7 cellular contexts compared by ENCODE assay signal in genomic region chr14:22830329-22831010, GRCh38. TPM values are rescaled to one million over a fixed set of nuclear protein-coding genes. Genes with fewer than 3 reads are reported as not detected.
DNase-seq lines count a peak whose midpoint lies in the region; ATAC-seq lines count a peak whose summit lies in the region.

No MANE protein-coding gene starts in this region.

- peak overlapping the region; percentile 97 for H3K4me3 ChIP-seq in iPS-18a (ENCODE audit: low read length)
- H3K4me3 ChIP-seq in subcutaneous abdominal adipose tissue (ENCODE audit: low read depth in 1 of 5, low read length in 5 of 5), result peak overlapping the region; percentile 82 to 96 (median 91)

- H3K4me3 Mint-ChIP-seq in activated CD4-positive, alpha-beta memory T cell treated with anti-CD3 and anti-CD28 coated beads, Interleukin-2, amount 10 ng/mL, durations not matched to agents 7 days and 5 days, result peak overlapping the region; percentile 87

- peaks cover 30% of the 10 kb centered on the region for H3K4me1 Mint-ChIP-seq in activated CD4-positive, alpha-beta memory T cell treated with anti-CD3 and anti-CD28 coated beads, Interleukin-2, amount 10 ng/mL, durations not matched to agents 7 days and 5 days

- no peaks in the 10 kb centered on the region for H3K9me3 Mint-ChIP-seq in activated CD4-positive, alpha-beta memory T cell treated with anti-CD3 and anti-CD28 coated beads, Interleukin-2, amount 10 ng/mL, durations not matched to agents 7 days and 5 days

- POLR2A ChIA-PET in activated CD4-positive, alpha-beta memory T cell treated with anti-CD3 and anti-CD28 coated beads, Interleukin-2, amount 10 ng/mL, durations not matched to agents 7 days and 5 days (lab: Charles Lee), result interaction anchor here (0.6 to 2.7 kb wide), 28 partner anchors 8 to 548 kb away, joined by 3 to 23 read pairs (median 5); partner anchors contain the start of genes DAD1, HAUS4, LRP10 and OXA1L

- peaks cover 34% of the 10 kb centered on the region for H3K36me3 Mint-ChIP-seq in activated CD4-positive, alpha-beta memory T cell treated with anti-CD3 and anti-CD28 coated beads, Interleukin-2, amount 10 ng/mL, durations not matched to agents 7 days and 5 days (ENCODE audit: low read depth)

- CTCF ChIA-PET in activated CD4-positive, alpha-beta memory T cell treated with anti-CD3 and anti-CD28 coated beads, Interleukin-2, amount 10 ng/mL, durations not matched to agents 7 days and 5 days (lab: Charles Lee), result interaction anchor here (0.6 to 1.7 kb wide), 22 partner anchors 9 to 282 kb away, joined by 3 to 16 read pairs (median 4); partner anchors contain the start of genes DAD1, HAUS4, OXA1L and RBM23

- H3K36me3 ChIP-seq in iPS-18a (ENCODE audit: control insufficient read depth, low read depth, low read length) (peaks cover 28% of the 10 kb centered on the region), subcutaneous abdominal adipose tissue (ENCODE audit: control insufficient read depth in 5 of 5, insufficient read depth in 5 of 5, low read length in 5 of 5) (peaks cover 6 to 17% (median 12%) of the 10 kb centered on the region in 5 donors)

- H3K27me3 ChIP-seq in iPS-18a (ENCODE audit: control insufficient read depth, insufficient read depth, low read length) (no peaks in the 10 kb centered on the region), subcutaneous abdominal adipose tissue (ENCODE audit: control insufficient read depth in 5 of 5, insufficient read depth in 4 of 5, low read length in 5 of 5) (no peaks in the 10 kb centered on the region)

- DNase-seq in activated CD4-positive, alpha-beta memory T cell treated with anti-CD3 and anti-CD28 coated beads, Interleukin-2, amount 10 ng/mL, durations not matched to agents 7 days and 5 days, result no peak
- DNase-seq in NCI-H1694 treated with DMSO at 0.1 percent for 48 hours (lab: John Stamatoyannopoulos, UW) (no peak), A172 (ENCODE audit: low spot score) (no peak), NCI-H2227 (lab: John Stamatoyannopoulos, UW; ENCODE audit: unreplicated experiment) (no peak)

- peak overlapping the region; percentile 90 for H3K27ac Mint-ChIP-seq in activated CD4-positive, alpha-beta memory T cell treated with anti-CD3 and anti-CD28 coated beads, Interleukin-2, amount 10 ng/mL, durations not matched to agents 7 days and 5 days

- ATAC-seq in HG03354 (IDR thresholded peaks at IDR 0.05; ENCODE audit: poor library complexity, severe bottlenecking, unreplicated experiment), result peak; percentile 10

- no peaks in the 10 kb centered on the region for H3K9me3 ChIP-seq in iPS-18a (ENCODE audit: control insufficient read depth, low read depth, low read length)
- no peaks in the 10 kb centered on the region for H3K9me3 ChIP-seq in subcutaneous abdominal adipose tissue (ENCODE audit: control insufficient read depth in 5 of 5, low read length in 5 of 5)

- H3K27ac ChIP-seq in iPS-18a (ENCODE audit: low read length) (peak overlapping the region; percentile 90), subcutaneous abdominal adipose tissue (ENCODE audit: low read depth, low read length) (peak overlapping the region; percentile 80)

- no peaks in the 10 kb centered on the region for H3K27me3 Mint-ChIP-seq in activated CD4-positive, alpha-beta memory T cell treated with anti-CD3 and anti-CD28 coated beads, Interleukin-2, amount 10 ng/mL, durations not matched to agents 7 days and 5 days

- H3K4me1 ChIP-seq in iPS-18a (ENCODE audit: control insufficient read depth, low read depth, low read length), result peaks cover 13% of the 10 kb centered on the region
- H3K4me1 ChIP-seq in subcutaneous abdominal adipose tissue (ENCODE audit: control insufficient read depth in 5 of 5, insufficient read depth in 5 of 5, low read length in 5 of 5), result peaks cover 0 to 16% (median 14%) of the 10 kb centered on the region in 5 donors

- peak overlapping the region; percentile 95 for H3K9ac ChIP-seq in iPS-18a (ENCODE audit: low read length)
- peak overlapping the region; percentile 63 to 93 (median 87) for H3K9ac ChIP-seq in subcutaneous abdominal adipose tissue (ENCODE audit: low read length in 5 of 5)

RNA-seq across cellular contexts. Expression of gene MRPL52, which starts 0.8 kb away (rescaled TPM):
- 100 to 1,000 TPM; 108 to 119 TPM for total RNA-seq in activated CD4-positive, alpha-beta memory T cell treated with anti-CD3 and anti-CD28 coated beads, Interleukin-2, amount 10 ng/mL, durations not matched to agents 7 days and 5 days
- 72.1 and 163 TPM in 2 replicates for total RNA-seq in A172 (2014; rRNA removed; shearing (Covaris generic))

RNA-seq across cellular contexts. Expression of gene MMP14, which starts 5.9 kb away (rescaled TPM):
- total RNA-seq in activated CD4-positive, alpha-beta memory T cell treated with anti-CD3 and anti-CD28 coated beads, Interleukin-2, amount 10 ng/mL, durations not matched to agents 7 days and 5 days, result 1 to 10 TPM; 1.9 to 2.9 TPM
- total RNA-seq in A172 (2014; rRNA removed; shearing (Covaris generic)), result 82.4 and 92.9 TPM in 2 replicates

RNA-seq across cellular contexts. Expression of gene SLC7A7, which starts 15.2 kb away (rescaled TPM):
- total RNA-seq in activated CD4-positive, alpha-beta memory T cell treated with anti-CD3 and anti-CD28 coated beads, Interleukin-2, amount 10 ng/mL, durations not matched to agents 7 days and 5 days, result under 1 TPM; 0.38 to 0.60 TPM
- total RNA-seq in A172 (2014; rRNA removed; shearing (Covaris generic)), result 0.74 TPM in 1 of 2 replicates, not detected in the other

RNA-seq across cellular contexts. Expression of gene LRP10, which starts 41.1 kb away (rescaled TPM):
- total RNA-seq in activated CD4-positive, alpha-beta memory T cell treated with anti-CD3 and anti-CD28 coated beads, Interleukin-2, amount 10 ng/mL, durations not matched to agents 7 days and 5 days, result 10 to 100 TPM; 88.5 to 98.6 TPM
- 28.7 and 38.7 TPM in 2 replicates for total RNA-seq in A172 (2014; rRNA removed; shearing (Covaris generic))

RNA-seq across cellular contexts. Expression of gene REM2, which starts 52.6 kb away (rescaled TPM):
- 1 to 10 TPM in 1 of 2 experiments, under 1 TPM in 1; 0.98 to 1.2 TPM for total RNA-seq in activated CD4-positive, alpha-beta memory T cell treated with anti-CD3 and anti-CD28 coated beads, Interleukin-2, amount 10 ng/mL, durations not matched to agents 7 days and 5 days
- total RNA-seq in A172 (2014; rRNA removed; shearing (Covaris generic)), result not detected in 2 replicates

Comparison
In these comparisons a context has a peak if more than half of its experiments do, and no peak if none do; other contexts are left out.
1. RNA of gene MMP14, which starts 5.9 kb away (total RNA-seq): 82.4 to 92.9 TPM in A172; 1.9 to 2.9 TPM in activated CD4-positive, alpha-beta memory T cell treated with anti-CD3 and anti-CD28 coated beads, Interleukin-2, amount 10 ng/mL, durations not matched to agents 7 days and 5 days; every median in the first group is over 10 times any median in the second.